ENCODE assay signal across 15 cellular contexts in the genomic region with DNA sequence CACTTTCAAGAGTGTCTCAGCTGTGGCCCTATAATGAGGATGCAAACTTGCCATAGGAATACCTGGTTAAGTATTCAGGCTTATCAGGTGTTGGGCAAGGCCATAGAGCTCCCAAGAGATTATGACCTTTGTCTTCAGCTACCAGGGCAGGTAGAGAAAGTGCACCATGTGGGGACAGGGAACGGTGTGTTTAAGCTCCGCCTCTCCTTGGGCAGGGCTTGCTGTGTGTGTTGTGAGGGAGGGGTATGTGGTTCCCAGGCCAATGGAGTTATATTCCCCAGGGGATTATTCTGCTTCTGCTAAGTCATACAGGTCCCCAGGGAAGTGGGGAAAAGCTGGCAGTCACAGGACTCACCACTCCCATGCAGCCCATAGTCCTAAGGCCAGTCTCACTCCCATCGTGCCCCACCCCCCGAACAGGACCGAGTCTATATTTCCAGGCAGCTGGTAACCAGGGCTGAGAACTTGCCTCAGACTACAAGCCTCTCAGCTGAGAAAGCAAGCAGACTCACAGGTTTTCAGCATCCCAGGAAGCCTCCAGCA.
DNase-seq lines count a peak whose midpoint lies in the region; ATAC-seq and TF ChIP-seq lines count a peak whose summit lies in the region.
"Had no signal": no experiment of that assay in that cellular context is flagged by ENCODE, and none has a peak within 500 bp of the region (broad histone marks: within the 10 kb centered on the region; RNA-seq: fewer than 3 reads in every experiment).

No MANE protein-coding gene starts in this region.

- H3K27ac Mint-ChIP-seq in H9 (peak overlapping the region in 2 of 3 experiments; percentile 52 to 79; a peak in 3 of 7 replicates), WTC11 (no peak overlapping the region)
- H3K27ac Mint-ChIP-seq in CD8-positive, alpha-beta T cell = no peak overlapping the region
- H3K27ac Mint-ChIP-seq: CD14-positive monocyte had no signal

- intact Hi-C loops in CD8-positive, alpha-beta T cell (cut with DNase I, micrococcal nuclease) = no loop called here

- TF ChIP-seq CTCF in H9 (conservative IDR thresholded peaks at IDR 0.05) (no peak), WTC11 (IDR thresholded peaks at IDR 0.05) (no peak), SK-N-SH (IDR thresholded peaks at IDR 0.05) (no peak)
- no peak for TF ChIP-seq CTCF in CD8-positive, alpha-beta T cell (IDR thresholded peaks at IDR 0.05)

- H3K23me2 ChIP-seq in H9 (ENCODE audit: insufficient read length, low read depth, low read length, poor library complexity, severe bottlenecking) = no peaks in the 10 kb centered on the region

- in situ Hi-C loops in G401 (cut with HindIII; ENCODE audit: low sequenced_read_pairs) = no loop called here

- H3K4me3 ChIP-seq in mesendoderm (ENCODE audit: low read length) = no peak overlapping the region
- no peak overlapping the region for H3K4me3 ChIP-seq in CD8-positive, alpha-beta T cell (ENCODE audit: low read depth, low read length)
- H3K4me3 ChIP-seq in SK-N-SH (ENCODE audit: low read depth in 2 of 2, low read length in 1 of 2) = no peak overlapping the region
- H3K4me3 ChIP-seq: A549, HAP-1 had no signal

- no peak overlapping the region for H3K14ac ChIP-seq in H9 (ENCODE audit: insufficient read depth, low read length)

- H3K27ac ChIP-seq in H9 (ENCODE audit: insufficient read length, low read depth, low read length) (no peak overlapping the region), mesendoderm (ENCODE audit: low read depth, low read length) (no peak overlapping the region), SK-N-SH (ENCODE audit: low read depth in 2 of 2, low read length in 1 of 2) (no peak overlapping the region)
- no peak overlapping the region for H3K27ac ChIP-seq in CD8-positive, alpha-beta T cell (ENCODE audit: low read depth, low read length)
- H3K27ac ChIP-seq: A549, KMS-11 had no signal

- no CpG with 5 or more reads among the region's 5 CpGs for WGBS in H9 (ENCODE audit: extremely low coverage, insufficient read length, low lambda C conversion rate)
- no CpG with 5 or more reads among the region's 5 CpGs for WGBS in mesendoderm (ENCODE audit: extremely low coverage, insufficient coverage, low lambda C conversion rate)
- 0% methylated on average over 2 of the region's 5 CpGs for WGBS in SK-N-SH (ENCODE audit: low lambda C conversion rate)

- H3K9me3 ChIP-seq in H9 (ENCODE audit: control insufficient read depth, low read depth, low read length) = no peaks in the 10 kb centered on the region
- no peaks in the 10 kb centered on the region for H3K9me3 ChIP-seq in CD8-positive, alpha-beta T cell (ENCODE audit: low read length)
- H3K9me3 ChIP-seq in SK-N-SH = no peaks in the 10 kb centered on the region
- H3K9me3 ChIP-seq: A549, HAP-1 had no signal

- no peak overlapping the region for H2BK15ac ChIP-seq in H9 (ENCODE audit: low read depth, low read length)
- no peak overlapping the region for H2BK15ac ChIP-seq in mesendoderm (replicated peaks; ENCODE audit: low read depth)

- H3K27me3 ChIP-seq in H9 (ENCODE audit: insufficient read depth, low read length) (no peaks in the 10 kb centered on the region), mesendoderm (ENCODE audit: insufficient read depth, low read length, poor library complexity) (no peaks in the 10 kb centered on the region), SK-N-SH (ENCODE audit: insufficient read depth) (no peaks in the 10 kb centered on the region)
- H3K27me3 ChIP-seq in CD8-positive, alpha-beta T cell (ENCODE audit: insufficient read depth, low read length) = no peaks in the 10 kb centered on the region

- H3K27me3 Mint-ChIP-seq in H9 (ENCODE audit: low read depth) (no peaks in the 10 kb centered on the region), WTC11 (ENCODE audit: low read depth) (no peaks in the 10 kb centered on the region)
- H3K27me3 Mint-ChIP-seq in CD8-positive, alpha-beta T cell (ENCODE audit: low read depth) = no peaks in the 10 kb centered on the region

- no peaks in the 10 kb centered on the region for H3K79me2 ChIP-seq in H9 (ENCODE audit: insufficient read depth, low read length)
- H3K79me2 ChIP-seq in mesendoderm (ENCODE audit: control insufficient read depth, insufficient read depth, low read length) = no peaks in the 10 kb centered on the region
- H3K79me2 ChIP-seq in SK-N-SH (ENCODE audit: insufficient read depth) = no peaks in the 10 kb centered on the region

- no peak overlapping the region for H3T11ph ChIP-seq in H9 (ENCODE audit: low read length)

- H3K36me3 Mint-ChIP-seq in H9 (ENCODE audit: insufficient read depth in 1 of 3, low read depth in 3 of 3) (no peaks in the 10 kb centered on the region; a peak in 2 of 7 replicates), WTC11 (no peaks in the 10 kb centered on the region)
- H3K36me3 Mint-ChIP-seq in CD8-positive, alpha-beta T cell = no peaks in the 10 kb centered on the region
- H3K36me3 Mint-ChIP-seq: CD14-positive monocyte had no signal

- no peaks in the 10 kb centered on the region for H3K36me3 ChIP-seq in mesendoderm (ENCODE audit: control insufficient read depth, insufficient read depth, low read length)
- no peaks in the 10 kb centered on the region for H3K36me3 ChIP-seq in CD8-positive, alpha-beta T cell (ENCODE audit: insufficient read depth, low read length)
- no peaks in the 10 kb centered on the region for H3K36me3 ChIP-seq in SK-N-SH (replicated peaks in 1 of 2; ENCODE audit: control insufficient read depth in 1 of 2, insufficient read depth in 2 of 2, low read length in 1 of 2)
- H3K36me3 ChIP-seq: HAP-1 had no signal

- ATAC-seq in WTC11 = peak; percentile 88
- no peak for ATAC-seq in CD8-positive, alpha-beta T cell
- ATAC-seq: A549, HepG2 had no signal

- no peak overlapping the region for H4K5ac ChIP-seq in H9 (ENCODE audit: insufficient read length, low read depth, low read length)
- H4K5ac ChIP-seq in mesendoderm (ENCODE audit: low read length) = no peak overlapping the region

- H3K4me2 ChIP-seq in H9 (ENCODE audit: insufficient read depth, insufficient read length, low read length) (no peak overlapping the region), mesendoderm (ENCODE audit: low read length) (no peak overlapping the region), SK-N-SH (no peak overlapping the region)
- H3K4me2 ChIP-seq: A549, KMS-11 had no signal

- H2BK120ac ChIP-seq in H9 (ENCODE audit: low read depth, low read length, poor library complexity, severe bottlenecking) = no peak overlapping the region
- H2BK120ac ChIP-seq in mesendoderm (ENCODE audit: low read depth, low read length) = no peak overlapping the region

- CTCF ChIA-PET in WTC11 (lab: Charles Lee) (interaction anchor here (0.9 kb wide), 2 partner anchors 59 to 118 kb away, joined by 3 read pairs; no protein-coding TSS in a partner anchor), SK-N-SH (lab: Yijun Ruan, JAX) (interaction anchor here (1.3 kb wide), 1 partner anchor 58 kb away, joined by 3 read pairs; no protein-coding TSS in a partner anchor)
- CTCF ChIA-PET in CD8-positive, alpha-beta T cell (lab: Charles Lee) = no interaction called here

- H3K56ac ChIP-seq in H9 (ENCODE audit: insufficient read length, low read depth, low read length) (no peak overlapping the region), mesendoderm (ENCODE audit: low read length) (no peak overlapping the region)

- H3K4me1 ChIP-seq in H9 (ENCODE audit: insufficient read depth, low read length) (no peaks in the 10 kb centered on the region; the same call in 1 of the 2 replicates), mesendoderm (ENCODE audit: control insufficient read depth, low read depth, low read length) (no peaks in the 10 kb centered on the region), SK-N-SH (ENCODE audit: control insufficient read depth in 1 of 2, insufficient read depth in 2 of 2, low read depth in 1 of 2, low read length in 1 of 2) (no peaks in the 10 kb centered on the region)
- H3K4me1 ChIP-seq in CD8-positive, alpha-beta T cell (ENCODE audit: insufficient read depth, low read length) = no peaks in the 10 kb centered on the region
- H3K4me1 ChIP-seq: A549, HAP-1 had no signal

- H3K23ac ChIP-seq in H9 (ENCODE audit: insufficient read length, low read depth, low read length) (no peak overlapping the region), mesendoderm (ENCODE audit: low read length) (no peak overlapping the region)

- H3K4me3 Mint-ChIP-seq in H9 (no peak overlapping the region), WTC11 (no peak overlapping the region)
- no peak overlapping the region for H3K4me3 Mint-ChIP-seq in CD8-positive, alpha-beta T cell

- DNase-seq in ELF-1 (ENCODE audit: low read depth, low spot score) (peak; percentile 16), H9 (no peak), WTC11 (ENCODE audit: low spot score) (no peak), mesendoderm (peak; percentile 47), SK-N-SH (no peak), G401 (ENCODE audit: low spot score) (no peak)
- no peak for DNase-seq in CD8-positive, alpha-beta T cell
- no peak for DNase-seq in central memory CD4-positive, alpha-beta T cell
- DNase-seq: DND-41, GOT3 had no signal

- H2AK5ac ChIP-seq in H9 (ENCODE audit: insufficient read length, low read length) (no peak overlapping the region), mesendoderm (ENCODE audit: low read length) (no peak overlapping the region)

- H3K9me2 ChIP-seq in SK-N-SH = no peaks in the 10 kb centered on the region

- H3F3A ChIP-seq in SK-N-SH (replicated peaks; ENCODE audit: insufficient read depth) = no peaks in the 10 kb centered on the region

- H2AFZ ChIP-seq in H9 (ENCODE audit: low read length) (no peak overlapping the region), SK-N-SH (ENCODE audit: low read depth) (no peak overlapping the region)

- H4K20me1 ChIP-seq in H9 (ENCODE audit: control insufficient read depth, insufficient read depth, insufficient read length) (no peaks in the 10 kb centered on the region), SK-N-SH (ENCODE audit: insufficient read depth) (no peaks in the 10 kb centered on the region)

- H3K9ac ChIP-seq in H9 (ENCODE audit: extremely low read depth, insufficient read length, low read length) (no peak overlapping the region), mesendoderm (ENCODE audit: low read length) (no peak overlapping the region), SK-N-SH (no peak overlapping the region)
- H3K9ac ChIP-seq: KMS-11 had no signal

- H3K9me3 Mint-ChIP-seq in H9 = peaks cover 0 to under 1% of the 10 kb centered on the region in 2 experiments; a peak in 2 of 5 replicates
- peaks cover 7% of the 10 kb centered on the region; the same call in 1 of the 2 replicates for H3K9me3 Mint-ChIP-seq in WTC11
- peaks cover 10% of the 10 kb centered on the region for H3K9me3 Mint-ChIP-seq in CD8-positive, alpha-beta T cell

- no peak for TF ChIP-seq RAD21 in SK-N-SH (IDR thresholded peaks at IDR 0.05; ENCODE audit: low read length)

- no peak overlapping the region for H3K4ac ChIP-seq in H9 (ENCODE audit: low read depth, low read length)
- no peak overlapping the region for H3K4ac ChIP-seq in mesendoderm (ENCODE audit: low read depth, low read length)

- H4K91ac ChIP-seq in H9 (ENCODE audit: insufficient read length, low read depth, low read length) = no peak overlapping the region

- H3K79me1 ChIP-seq in H9 (ENCODE audit: insufficient read depth, low read depth, low read length, poor library complexity, severe bottlenecking) (no peaks in the 10 kb centered on the region), mesendoderm (ENCODE audit: low read length) (no peaks in the 10 kb centered on the region)

- POLR2A ChIA-PET in WTC11 (lab: Charles Lee) (no interaction called here), SK-N-SH (lab: Yijun Ruan, JAX) (no interaction called here)
- POLR2A ChIA-PET in CD8-positive, alpha-beta T cell (lab: Charles Lee) = no interaction called here

- no peak for TF ChIP-seq EP300 in SK-N-SH (IDR thresholded peaks at IDR 0.05; ENCODE audit: borderline replicate concordance in 1 of 2, low read depth in 1 of 2, low read length in 1 of 2)

- H2BK12ac ChIP-seq in H9 (ENCODE audit: insufficient read length, low read depth, low read length) = no peak overlapping the region

- H4K8ac ChIP-seq in H9 (replicated peaks; ENCODE audit: insufficient read length, low read depth, low read length) = no peak overlapping the region
- H4K8ac ChIP-seq in mesendoderm (ENCODE audit: low read depth, low read length) = no peak overlapping the region

- H3K18ac ChIP-seq in H9 (ENCODE audit: insufficient read length, low read depth, low read length) (no peak overlapping the region), mesendoderm (ENCODE audit: low read length) (no peak overlapping the region)

- H3K4me1 Mint-ChIP-seq in H9 (peaks cover 5 to 9% of the 10 kb centered on the region in 2 experiments; a peak in 3 of 4 replicates), WTC11 (peaks cover 6% of the 10 kb centered on the region)
- no peaks in the 10 kb centered on the region for H3K4me1 Mint-ChIP-seq in CD8-positive, alpha-beta T cell (ENCODE audit: low read depth)
- H3K4me1 Mint-ChIP-seq: CD14-positive monocyte had no signal

- no peak overlapping the region for H2BK5ac ChIP-seq in H9 (ENCODE audit: insufficient read length, low read length)
- no peak overlapping the region for H2BK5ac ChIP-seq in mesendoderm (ENCODE audit: low read length)

- H2BK20ac ChIP-seq in H9 (ENCODE audit: low read depth, low read length, poor library complexity, severe bottlenecking) = no peak overlapping the region

Comparison
In these comparisons a context has a peak if more than half of its experiments do, and no peak if none do; other contexts are left out.
1. DNase-seq: peak in ELF-1 (single experiment) and mesendoderm (single experiment); none in H9 (single experiment), WTC11 (single experiment), CD8-positive, alpha-beta T cell (0 of 7), central memory CD4-positive, alpha-beta T cell (single experiment), SK-N-SH (single experiment) and G401 (single experiment).
2. H3K27ac Mint-ChIP-seq: peak in H9 (2 of 3); none in WTC11 (single experiment) and CD8-positive, alpha-beta T cell (single experiment).